In genomic region chr12:69682136-69682755, GRCh38 we compare ENCODE assay signal across 15 cellular contexts. TPM values are rescaled to one million over a fixed set of nuclear protein-coding genes. Genes with fewer than 3 reads are reported as not detected.
DNase-seq lines count a peak whose midpoint lies in the region; ATAC-seq and TF ChIP-seq lines count a peak whose summit lies in the region.
"Had no signal": no experiment of that assay in that cellular context is flagged by ENCODE, and none has a peak within 500 bp of the region (broad histone marks: within the 10 kb centered on the region; RNA-seq: fewer than 3 reads in every experiment).

No MANE protein-coding gene starts in this region.

- TF ChIP-seq CTCF in LNCaP clone FGC (IDR thresholded peaks at IDR 0.05; ENCODE audit: control insufficient read depth, extremely low read depth, insufficient read depth): no peak
- no peak for TF ChIP-seq CTCF in fibroblast of mammary gland (conservative IDR thresholded peaks at IDR 0.05; ENCODE audit: control insufficient read depth, insufficient read depth, low read depth, low read length)
- no peak for TF ChIP-seq CTCF in Peyer's patch (IDR thresholded peaks at IDR 0.05)

- DNase-seq in DMS53 treated with DMSO at 0.1 percent for 48 hours (lab: John Stamatoyannopoulos, UW; ENCODE audit: unreplicated experiment) (peak; percentile 82), LNCaP clone FGC (ENCODE audit: low read depth) (peak; percentile 35), fibroblast of mammary gland (ENCODE audit: low read depth) (peak; percentile 28), sciatic nerve (ENCODE audit: low spot score) (no peak), Peyer's patch (no peak)
- no peak for DNase-seq in activated CD4-positive, alpha-beta T cell treated with anti-CD3 and anti-CD28 coated beads, Interleukin-2, amount 50 U/mL, for 48 hours
- DNase-seq: Caco-2; CD8-positive, alpha-beta memory T cell; DMS79; EL had no signal

- H3K27ac ChIP-seq in Peyer's patch: no peak overlapping the region
- H3K27ac ChIP-seq: HL-60, KMS-11 had no signal

- no peaks in the 10 kb centered on the region for H3K9me3 ChIP-seq in Peyer's patch
- H3K9me3 ChIP-seq: Caco-2 had no signal

- H3K4me1 ChIP-seq in Peyer's patch: no peaks in the 10 kb centered on the region

- no peaks in the 10 kb centered on the region for H3K36me3 ChIP-seq in Peyer's patch

- ATAC-seq in sciatic nerve (peak; percentile 8), GM18498 (IDR thresholded peaks at IDR 0.05; ENCODE audit: unreplicated experiment) (no peak)
- ATAC-seq: HCT116 had no signal

- intact Hi-C loops in sciatic nerve (cut with DNase I): no loop called here

- H3K4me3 ChIP-seq in LNCaP clone FGC (ENCODE audit: low read depth, low read length) (no peak overlapping the region), fibroblast of mammary gland (ENCODE audit: control insufficient read depth, low read depth, low read length) (no peak overlapping the region), Peyer's patch (no peak overlapping the region)

- no peaks in the 10 kb centered on the region for H3K27me3 ChIP-seq in Peyer's patch

- no peak for TF ChIP-seq POLR2A in Peyer's patch (IDR thresholded peaks at IDR 0.05)

RNA-seq across cellular contexts. Expression of gene BEST3, which starts 16.9 kb away (rescaled TPM):
- total RNA-seq in sciatic nerve: not detected
- under 1 TPM in 1 of 4 donors, not detected in 3; 0.35 TPM for total RNA-seq in Peyer's patch
- total RNA-seq: CD8-positive, alpha-beta memory T cell; H4 had no signal

RNA-seq across cellular contexts. Expression of gene RAB3IP, which starts 56.4 kb away (rescaled TPM):
- total RNA-seq in sciatic nerve (15.7 TPM), Peyer's patch (10 to 100 TPM; 58.2 to 83.3 (median 70.2) TPM)

Comparison
In these comparisons a context has a peak if more than half of its experiments do, and no peak if none do; other contexts are left out.
1. DNase-seq: peak in DMS53 treated with DMSO at 0.1 percent for 48 hours (single experiment), LNCaP clone FGC (single experiment) and fibroblast of mammary gland (single experiment); none in sciatic nerve (single experiment), activated CD4-positive, alpha-beta T cell treated with anti-CD3 and anti-CD28 coated beads, Interleukin-2, amount 50 U/mL, for 48 hours (0 of 2) and Peyer's patch (0 of 3).